Comparison of ENCODE assay signal across 1 cellular context in the genomic region with DNA sequence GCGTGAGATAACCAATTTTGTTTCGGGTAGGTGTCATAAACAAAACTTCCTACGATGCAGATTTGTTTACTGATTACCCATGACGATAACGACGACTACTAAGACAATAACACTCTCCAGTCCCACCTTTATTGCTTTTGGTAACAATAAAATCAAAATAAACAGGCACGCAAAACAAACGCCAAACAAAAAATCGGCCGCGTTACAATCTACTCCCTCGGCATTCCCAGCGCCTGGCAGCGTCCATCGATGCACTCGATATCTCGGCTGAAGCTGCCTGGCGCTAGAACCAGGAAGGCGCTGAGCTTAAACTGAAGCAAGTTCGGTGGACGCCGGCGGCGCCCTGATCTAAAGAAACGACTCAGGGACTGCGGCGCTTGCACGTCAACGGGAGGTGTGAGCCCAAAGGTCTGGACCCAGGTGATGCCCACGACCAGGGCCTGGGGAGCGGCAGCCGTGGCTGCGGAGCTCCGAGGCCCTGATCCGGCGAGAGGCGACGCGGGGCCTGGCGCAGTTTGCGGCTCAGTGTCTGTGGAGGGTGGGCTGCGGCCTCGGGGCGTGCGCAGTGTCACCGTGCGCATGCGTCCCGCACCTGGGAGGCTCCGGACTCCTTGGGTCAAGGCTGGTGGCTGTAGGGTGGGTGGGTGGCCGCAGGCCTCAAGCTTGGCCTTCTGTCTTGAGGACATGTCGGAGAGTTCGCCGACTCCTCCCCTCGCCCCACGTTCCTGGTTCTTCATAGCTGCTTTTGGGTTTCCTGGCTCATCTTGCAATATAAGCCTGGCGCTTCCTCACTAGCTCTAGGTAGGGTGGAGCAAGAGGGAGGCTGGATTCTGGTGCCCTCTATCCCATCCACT.
TF ChIP-seq lines count a peak whose summit lies in the region.

A gene with protein sequence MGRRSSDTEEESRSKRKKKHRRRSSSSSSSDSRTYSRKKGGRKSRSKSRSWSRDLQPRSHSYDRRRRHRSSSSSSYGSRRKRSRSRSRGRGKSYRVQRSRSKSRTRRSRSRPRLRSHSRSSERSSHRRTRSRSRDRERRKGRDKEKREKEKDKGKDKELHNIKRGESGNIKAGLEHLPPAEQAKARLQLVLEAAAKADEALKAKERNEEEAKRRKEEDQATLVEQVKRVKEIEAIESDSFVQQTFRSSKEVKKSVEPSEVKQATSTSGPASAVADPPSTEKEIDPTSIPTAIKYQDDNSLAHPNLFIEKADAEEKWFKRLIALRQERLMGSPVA (plus strand): TSS at position 286 of the 854 bp plus-strand sequence. CDS start 12,016 bp downstream, outside the sequence.

TF ChIP-seq in HepG2, 621 proteins besides CTCF, POLR2A, EP300 and RAD21 (continued from another document and continues in another):
- TF ChIP-seq, protein P1, sequence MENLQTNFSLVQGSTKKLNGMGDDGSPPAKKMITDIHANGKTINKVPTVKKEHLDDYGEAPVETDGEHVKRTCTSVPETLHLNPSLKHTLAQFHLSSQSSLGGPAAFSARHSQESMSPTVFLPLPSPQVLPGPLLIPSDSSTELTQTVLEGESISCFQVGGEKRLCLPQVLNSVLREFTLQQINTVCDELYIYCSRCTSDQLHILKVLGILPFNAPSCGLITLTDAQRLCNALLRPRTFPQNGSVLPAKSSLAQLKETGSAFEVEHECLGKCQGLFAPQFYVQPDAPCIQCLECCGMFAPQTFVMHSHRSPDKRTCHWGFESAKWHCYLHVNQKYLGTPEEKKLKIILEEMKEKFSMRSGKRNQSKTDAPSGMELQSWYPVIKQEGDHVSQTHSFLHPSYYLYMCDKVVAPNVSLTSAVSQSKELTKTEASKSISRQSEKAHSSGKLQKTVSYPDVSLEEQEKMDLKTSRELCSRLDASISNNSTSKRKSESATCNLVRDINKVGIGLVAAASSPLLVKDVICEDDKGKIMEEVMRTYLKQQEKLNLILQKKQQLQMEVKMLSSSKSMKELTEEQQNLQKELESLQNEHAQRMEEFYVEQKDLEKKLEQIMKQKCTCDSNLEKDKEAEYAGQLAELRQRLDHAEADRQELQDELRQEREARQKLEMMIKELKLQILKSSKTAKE (CRISPR knock-in tag; IDR thresholded peaks at IDR 0.05; ENCODE audit: borderline replicate concordance): no peak
- TF ChIP-seq RORA (CRISPR knock-in tag; IDR thresholded peaks at IDR 0.05) (no peak), JDP2 (CRISPR knock-in tag; IDR thresholded peaks at IDR 0.05; ENCODE audit: borderline replicate concordance) (no peak; the same call in 1 of the 2 replicates), ZNF782 (CRISPR knock-in tag; IDR thresholded peaks at IDR 0.05; ENCODE audit: borderline replicate concordance) (peak; percentile 63), ZNF430 (CRISPR knock-in tag; IDR thresholded peaks at IDR 0.05) (peak; percentile 89), GATA4 (IDR thresholded peaks at IDR 0.05; ENCODE audit: borderline replicate concordance, low read depth) (no peak), NR1H2 (CRISPR knock-in tag; IDR thresholded peaks at IDR 0.05; ENCODE audit: borderline replicate concordance, low read depth) (peak; percentile 87; the same call in 1 of the 2 replicates), ZFY (CRISPR knock-in tag; IDR thresholded peaks at IDR 0.05) (peak; percentile 100), SATB2 (CRISPR knock-in tag; IDR thresholded peaks at IDR 0.05) (0 out of 2 replicates have a peak, but pooled peaks have one; percentile 48), ZNF776 (CRISPR knock-in tag; IDR thresholded peaks at IDR 0.05) (peak; percentile 90), SMC3 (IDR thresholded peaks at IDR 0.05; ENCODE audit: low read length) (no peak), TP53 (CRISPR knock-in tag; conservative IDR thresholded peaks at IDR 0.05) (peak; percentile 89), ZMAT3 (CRISPR knock-in tag; conservative IDR thresholded peaks at IDR 0.05) (0 out of 2 replicates have a peak, but pooled peaks have one; percentile 76), ZNF83 (CRISPR knock-in tag; IDR thresholded peaks at IDR 0.05; ENCODE audit: borderline replicate concordance) (no peak), JUND (CRISPR knock-in tag; IDR thresholded peaks at IDR 0.05) (no peak), STAT5B (CRISPR knock-in tag; IDR thresholded peaks at IDR 0.05) (peak; percentile 66; the same call in 1 of the 2 replicates), HHEX (CRISPR knock-in tag; IDR thresholded peaks at IDR 0.05) (peak; percentile 28; the same call in 1 of the 2 replicates), U2AF1 (optimal IDR thresholded peaks at IDR 0.05; ENCODE audit: low read depth, low read length) (peak; percentile 65), ZBTB42 (CRISPR knock-in tag; IDR thresholded peaks at IDR 0.05) (no peak; the same call in 1 of the 2 replicates), RBFOX2 (IDR thresholded peaks at IDR 0.05; ENCODE audit: low read depth, low read length) (peak; percentile 96), ZFP1 (CRISPR knock-in tag; IDR thresholded peaks at IDR 0.05) (0 out of 2 replicates have a peak, but pooled peaks have one; percentile 62), MAZ (IDR thresholded peaks at IDR 0.05; ENCODE audit: borderline replicate concordance, low read depth, low read length) (peak; percentile 42; the same call in 1 of the 2 replicates), MAZ (CRISPR knock-in tag; IDR thresholded peaks at IDR 0.05; ENCODE audit: low read depth) (peak; percentile 89), ZNF510 (CRISPR knock-in tag; IDR thresholded peaks at IDR 0.05; ENCODE audit: low read depth) (no peak), SRSF4 (IDR thresholded peaks at IDR 0.05; ENCODE audit: low read depth, low read length, poor library complexity, severe bottlenecking) (no peak), AHR (CRISPR knock-in tag; IDR thresholded peaks at IDR 0.05) (peak; percentile 66; the same call in 1 of the 2 replicates), HDAC2 (CRISPR knock-in tag; IDR thresholded peaks at IDR 0.05) (peak; percentile 84), ZNF589 (CRISPR knock-in tag; conservative IDR thresholded peaks at IDR 0.05) (no peak; the same call in 1 of the 2 replicates), TCF7 (IDR thresholded peaks at IDR 0.05; ENCODE audit: low read depth) (no peak), ZNF557 (CRISPR knock-in tag; IDR thresholded peaks at IDR 0.05) (0 out of 2 replicates have a peak, but pooled peaks have one; percentile 55), FOXJ3 (CRISPR knock-in tag; IDR thresholded peaks at IDR 0.05; ENCODE audit: borderline replicate concordance) (peak; percentile 87; the same call in 1 of the 2 replicates), IKZF1 (IDR thresholded peaks at IDR 0.05) (no peak), ZNF619 (CRISPR knock-in tag; IDR thresholded peaks at IDR 0.05) (peak; percentile 84; the same call in 1 of the 2 replicates), ZC3H4 (CRISPR knock-in tag; IDR thresholded peaks at IDR 0.05; ENCODE audit: borderline replicate concordance) (no peak; the same call in 1 of the 2 replicates), ZNF564 (CRISPR knock-in tag; IDR thresholded peaks at IDR 0.05) (peak; percentile 83; the same call in 1 of the 2 replicates), ZNF615 (CRISPR knock-in tag; IDR thresholded peaks at IDR 0.05; ENCODE audit: borderline replicate concordance) (peak; percentile 62; the same call in 1 of the 2 replicates), ZNF781 (CRISPR knock-in tag; IDR thresholded peaks at IDR 0.05; ENCODE audit: borderline replicate concordance, not compliant biosample characterization) (peak; percentile 18), SOX6 (IDR thresholded peaks at IDR 0.05) (no peak), SOX6 (CRISPR knock-in tag; IDR thresholded peaks at IDR 0.05) (peak; percentile 77), PCBP2 (optimal IDR thresholded peaks at IDR 0.05; ENCODE audit: low read depth, low read length, poor library complexity, severe bottlenecking) (no peak), SMAD1 (CRISPR knock-in tag; IDR thresholded peaks at IDR 0.05; ENCODE audit: borderline replicate concordance, low read depth) (peak; percentile 78; the same call in 1 of the 2 replicates), ZNF260 (CRISPR knock-in tag; IDR thresholded peaks at IDR 0.05; ENCODE audit: borderline replicate concordance, low read depth) (no peak)
- TF ChIP-seq, protein P2, sequence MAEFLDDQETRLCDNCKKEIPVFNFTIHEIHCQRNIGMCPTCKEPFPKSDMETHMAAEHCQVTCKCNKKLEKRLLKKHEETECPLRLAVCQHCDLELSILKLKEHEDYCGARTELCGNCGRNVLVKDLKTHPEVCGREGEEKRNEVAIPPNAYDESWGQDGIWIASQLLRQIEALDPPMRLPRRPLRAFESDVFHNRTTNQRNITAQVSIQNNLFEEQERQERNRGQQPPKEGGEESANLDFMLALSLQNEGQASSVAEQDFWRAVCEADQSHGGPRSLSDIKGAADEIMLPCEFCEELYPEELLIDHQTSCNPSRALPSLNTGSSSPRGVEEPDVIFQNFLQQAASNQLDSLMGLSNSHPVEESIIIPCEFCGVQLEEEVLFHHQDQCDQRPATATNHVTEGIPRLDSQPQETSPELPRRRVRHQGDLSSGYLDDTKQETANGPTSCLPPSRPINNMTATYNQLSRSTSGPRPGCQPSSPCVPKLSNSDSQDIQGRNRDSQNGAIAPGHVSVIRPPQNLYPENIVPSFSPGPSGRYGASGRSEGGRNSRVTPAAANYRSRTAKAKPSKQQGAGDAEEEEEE (CRISPR knock-in tag; IDR thresholded peaks at IDR 0.05; ENCODE audit: borderline replicate concordance): no peak
- TF ChIP-seq, protein P3, sequence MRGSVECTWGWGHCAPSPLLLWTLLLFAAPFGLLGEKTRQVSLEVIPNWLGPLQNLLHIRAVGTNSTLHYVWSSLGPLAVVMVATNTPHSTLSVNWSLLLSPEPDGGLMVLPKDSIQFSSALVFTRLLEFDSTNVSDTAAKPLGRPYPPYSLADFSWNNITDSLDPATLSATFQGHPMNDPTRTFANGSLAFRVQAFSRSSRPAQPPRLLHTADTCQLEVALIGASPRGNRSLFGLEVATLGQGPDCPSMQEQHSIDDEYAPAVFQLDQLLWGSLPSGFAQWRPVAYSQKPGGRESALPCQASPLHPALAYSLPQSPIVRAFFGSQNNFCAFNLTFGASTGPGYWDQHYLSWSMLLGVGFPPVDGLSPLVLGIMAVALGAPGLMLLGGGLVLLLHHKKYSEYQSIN (CRISPR knock-in tag; IDR thresholded peaks at IDR 0.05; ENCODE audit: borderline replicate concordance): no peak; the same call in 1 of the 2 replicates
- TF ChIP-seq, protein P4, sequence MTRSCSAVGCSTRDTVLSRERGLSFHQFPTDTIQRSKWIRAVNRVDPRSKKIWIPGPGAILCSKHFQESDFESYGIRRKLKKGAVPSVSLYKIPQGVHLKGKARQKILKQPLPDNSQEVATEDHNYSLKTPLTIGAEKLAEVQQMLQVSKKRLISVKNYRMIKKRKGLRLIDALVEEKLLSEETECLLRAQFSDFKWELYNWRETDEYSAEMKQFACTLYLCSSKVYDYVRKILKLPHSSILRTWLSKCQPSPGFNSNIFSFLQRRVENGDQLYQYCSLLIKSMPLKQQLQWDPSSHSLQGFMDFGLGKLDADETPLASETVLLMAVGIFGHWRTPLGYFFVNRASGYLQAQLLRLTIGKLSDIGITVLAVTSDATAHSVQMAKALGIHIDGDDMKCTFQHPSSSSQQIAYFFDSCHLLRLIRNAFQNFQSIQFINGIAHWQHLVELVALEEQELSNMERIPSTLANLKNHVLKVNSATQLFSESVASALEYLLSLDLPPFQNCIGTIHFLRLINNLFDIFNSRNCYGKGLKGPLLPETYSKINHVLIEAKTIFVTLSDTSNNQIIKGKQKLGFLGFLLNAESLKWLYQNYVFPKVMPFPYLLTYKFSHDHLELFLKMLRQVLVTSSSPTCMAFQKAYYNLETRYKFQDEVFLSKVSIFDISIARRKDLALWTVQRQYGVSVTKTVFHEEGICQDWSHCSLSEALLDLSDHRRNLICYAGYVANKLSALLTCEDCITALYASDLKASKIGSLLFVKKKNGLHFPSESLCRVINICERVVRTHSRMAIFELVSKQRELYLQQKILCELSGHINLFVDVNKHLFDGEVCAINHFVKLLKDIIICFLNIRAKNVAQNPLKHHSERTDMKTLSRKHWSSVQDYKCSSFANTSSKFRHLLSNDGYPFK (CRISPR knock-in tag; IDR thresholded peaks at IDR 0.05; ENCODE audit: borderline replicate concordance): peak; percentile 87; the same call in 1 of the 2 replicates
- TF ChIP-seq, protein P5, sequence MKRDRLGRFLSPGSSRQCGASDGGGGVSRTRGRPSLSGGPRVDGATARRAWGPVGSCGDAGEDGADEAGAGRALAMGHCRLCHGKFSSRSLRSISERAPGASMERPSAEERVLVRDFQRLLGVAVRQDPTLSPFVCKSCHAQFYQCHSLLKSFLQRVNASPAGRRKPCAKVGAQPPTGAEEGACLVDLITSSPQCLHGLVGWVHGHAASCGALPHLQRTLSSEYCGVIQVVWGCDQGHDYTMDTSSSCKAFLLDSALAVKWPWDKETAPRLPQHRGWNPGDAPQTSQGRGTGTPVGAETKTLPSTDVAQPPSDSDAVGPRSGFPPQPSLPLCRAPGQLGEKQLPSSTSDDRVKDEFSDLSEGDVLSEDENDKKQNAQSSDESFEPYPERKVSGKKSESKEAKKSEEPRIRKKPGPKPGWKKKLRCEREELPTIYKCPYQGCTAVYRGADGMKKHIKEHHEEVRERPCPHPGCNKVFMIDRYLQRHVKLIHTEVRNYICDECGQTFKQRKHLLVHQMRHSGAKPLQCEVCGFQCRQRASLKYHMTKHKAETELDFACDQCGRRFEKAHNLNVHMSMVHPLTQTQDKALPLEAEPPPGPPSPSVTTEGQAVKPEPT (CRISPR knock-in tag; IDR thresholded peaks at IDR 0.05; ENCODE audit: low read depth): no peak
- TF ChIP-seq, protein P6, sequence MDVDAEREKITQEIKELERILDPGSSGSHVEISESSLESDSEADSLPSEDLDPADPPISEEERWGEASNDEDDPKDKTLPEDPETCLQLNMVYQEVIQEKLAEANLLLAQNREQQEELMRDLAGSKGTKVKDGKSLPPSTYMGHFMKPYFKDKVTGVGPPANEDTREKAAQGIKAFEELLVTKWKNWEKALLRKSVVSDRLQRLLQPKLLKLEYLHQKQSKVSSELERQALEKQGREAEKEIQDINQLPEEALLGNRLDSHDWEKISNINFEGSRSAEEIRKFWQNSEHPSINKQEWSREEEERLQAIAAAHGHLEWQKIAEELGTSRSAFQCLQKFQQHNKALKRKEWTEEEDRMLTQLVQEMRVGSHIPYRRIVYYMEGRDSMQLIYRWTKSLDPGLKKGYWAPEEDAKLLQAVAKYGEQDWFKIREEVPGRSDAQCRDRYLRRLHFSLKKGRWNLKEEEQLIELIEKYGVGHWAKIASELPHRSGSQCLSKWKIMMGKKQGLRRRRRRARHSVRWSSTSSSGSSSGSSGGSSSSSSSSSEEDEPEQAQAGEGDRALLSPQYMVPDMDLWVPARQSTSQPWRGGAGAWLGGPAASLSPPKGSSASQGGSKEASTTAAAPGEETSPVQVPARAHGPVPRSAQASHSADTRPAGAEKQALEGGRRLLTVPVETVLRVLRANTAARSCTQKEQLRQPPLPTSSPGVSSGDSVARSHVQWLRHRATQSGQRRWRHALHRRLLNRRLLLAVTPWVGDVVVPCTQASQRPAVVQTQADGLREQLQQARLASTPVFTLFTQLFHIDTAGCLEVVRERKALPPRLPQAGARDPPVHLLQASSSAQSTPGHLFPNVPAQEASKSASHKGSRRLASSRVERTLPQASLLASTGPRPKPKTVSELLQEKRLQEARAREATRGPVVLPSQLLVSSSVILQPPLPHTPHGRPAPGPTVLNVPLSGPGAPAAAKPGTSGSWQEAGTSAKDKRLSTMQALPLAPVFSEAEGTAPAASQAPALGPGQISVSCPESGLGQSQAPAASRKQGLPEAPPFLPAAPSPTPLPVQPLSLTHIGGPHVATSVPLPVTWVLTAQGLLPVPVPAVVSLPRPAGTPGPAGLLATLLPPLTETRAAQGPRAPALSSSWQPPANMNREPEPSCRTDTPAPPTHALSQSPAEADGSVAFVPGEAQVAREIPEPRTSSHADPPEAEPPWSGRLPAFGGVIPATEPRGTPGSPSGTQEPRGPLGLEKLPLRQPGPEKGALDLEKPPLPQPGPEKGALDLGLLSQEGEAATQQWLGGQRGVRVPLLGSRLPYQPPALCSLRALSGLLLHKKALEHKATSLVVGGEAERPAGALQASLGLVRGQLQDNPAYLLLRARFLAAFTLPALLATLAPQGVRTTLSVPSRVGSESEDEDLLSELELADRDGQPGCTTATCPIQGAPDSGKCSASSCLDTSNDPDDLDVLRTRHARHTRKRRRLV (CRISPR knock-in tag; IDR thresholded peaks at IDR 0.05): peak; percentile 97
